32 cellular contexts compared by ENCODE assay signal in the genomic region with DNA sequence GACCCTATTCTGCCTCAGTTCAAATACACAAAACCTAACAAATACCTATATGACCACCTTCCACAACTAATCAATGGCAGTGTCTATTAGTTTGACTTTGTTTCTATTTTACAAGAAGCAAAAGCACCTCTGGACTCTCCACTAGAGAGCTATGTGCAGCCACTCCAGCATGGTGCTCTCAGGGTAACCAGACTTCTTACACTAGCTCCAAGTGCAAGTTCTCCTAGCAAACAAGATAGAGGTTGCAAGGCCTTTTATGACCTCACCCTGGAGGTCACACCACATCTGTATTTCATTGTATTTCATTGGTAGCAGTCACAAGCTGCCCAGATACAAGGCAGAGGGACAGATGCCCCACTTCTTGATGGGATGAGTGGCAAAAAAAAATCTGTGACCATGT. TPM values are rescaled to one million over a fixed set of nuclear protein-coding genes. Genes with fewer than 3 reads are reported as not detected.
"Had no signal": no experiment of that assay in that cellular context is flagged by ENCODE, and none has a peak within 500 bp of the region (broad histone marks: within the 10 kb centered on the region; RNA-seq: fewer than 3 reads in every experiment).

No MANE protein-coding gene starts in this region.

- H2AFZ ChIP-seq: PC-9 had no signal

- ATAC-seq: activated CD8-positive, alpha-beta memory T cell treated with anti-CD3 and anti-CD28 coated beads, Interleukin-2, amount 10 ng/mL, durations not matched to agents 7 days and 5 days; activated naive CD8-positive, alpha-beta T cell treated with anti-CD3 and anti-CD28 coated beads, Interleukin-2, amount 50 U/mL, for 24 hours had no signal

- H3K36me3 ChIP-seq: MG63, WERI-Rb-1 had no signal

- H3K9me3 ChIP-seq: MG63 had no signal

- H3K4me3 ChIP-seq: MG63, PC-9, SK-N-MC had no signal

- H3K4me2 ChIP-seq: PC-9 had no signal

- H3K27ac ChIP-seq: PC-9, RWPE1, SK-N-MC had no signal

- DNase-seq: activated CD4-positive, alpha-beta memory T cell treated with anti-CD3 and anti-CD28 coated beads, Interleukin-2, amount 10 ng/mL, durations not matched to agents 7 days and 5 days; activated CD4-positive, alpha-beta T cell treated with anti-CD3 and anti-CD28 coated beads for 1 hour; activated CD4-positive, alpha-beta T cell treated with anti-CD3 and anti-CD28 coated beads for 48 hours; activated CD4-positive, CD25-positive, alpha-beta regulatory T cell; activated CD8-positive, alpha-beta memory T cell treated with anti-CD3 and anti-CD28 coated beads for 24 hours; activated CD8-positive, alpha-beta memory T cell treated with anti-CD3 and anti-CD28 coated beads, Interleukin-2, amount 10 ng/mL, durations not matched to agents 7 days and 5 days; activated CD8-positive, alpha-beta memory T cell treated with anti-CD3 and anti-CD28 coated beads, Interleukin-2, amount 50 U/mL, for 48 hours; activated effector memory CD4-positive, alpha-beta T cell treated with Interleukin-2 at 50 U/mL for 16 hours; activated naive CD4-positive, alpha-beta T cell treated with anti-CD3 and anti-CD28 coated beads, Interleukin-2, amount 10 ng/mL, durations not matched to agents 7 days and 5 days; activated naive CD8-positive, alpha-beta T cell treated with anti-CD3 and anti-CD28 coated beads, Interleukin-2, amount 50 U/mL, for 24 hours; activated T-cell treated with anti-CD3 and anti-CD28 coated beads, Interleukin-2, amount 50 U/mL, for 48 hours; anterior cingulate cortex; KG1; NCI-H1048; NCI-H1105 treated with DMSO at 0.1 percent for 48 hours; NCI-H187; NCI-H2029 treated with DMSO at 0.1 percent for 48 hours; NCI-H2107; NCI-H2171; NCI-H510A; NCI-H526; NCI-H748 treated with DMSO at 0.1 percent for 48 hours; NK-92 treated with Interleukin-12 subunit alpha and Interleukin-12 subunit beta, amount 100 ng/mL, for 24 hours; Right ventricle myocardium superior; T1000 had no signal

- FAIRE-seq: RCC 7860 had no signal

RNA-seq across cellular contexts. Expression of gene MEFV, which starts 18.5 kb away (rescaled TPM):
- total RNA-seq: PC-9; T-helper 1 cell treated with Interleukin-12 subunit alpha and Interleukin-12 subunit beta and Interleukin-4 antibody, amounts not matched to agents 30 ng/mL and 1 ng/mL, for 36 hours had no signal
